8 cellular contexts compared by ENCODE assay signal in the genomic region with DNA sequence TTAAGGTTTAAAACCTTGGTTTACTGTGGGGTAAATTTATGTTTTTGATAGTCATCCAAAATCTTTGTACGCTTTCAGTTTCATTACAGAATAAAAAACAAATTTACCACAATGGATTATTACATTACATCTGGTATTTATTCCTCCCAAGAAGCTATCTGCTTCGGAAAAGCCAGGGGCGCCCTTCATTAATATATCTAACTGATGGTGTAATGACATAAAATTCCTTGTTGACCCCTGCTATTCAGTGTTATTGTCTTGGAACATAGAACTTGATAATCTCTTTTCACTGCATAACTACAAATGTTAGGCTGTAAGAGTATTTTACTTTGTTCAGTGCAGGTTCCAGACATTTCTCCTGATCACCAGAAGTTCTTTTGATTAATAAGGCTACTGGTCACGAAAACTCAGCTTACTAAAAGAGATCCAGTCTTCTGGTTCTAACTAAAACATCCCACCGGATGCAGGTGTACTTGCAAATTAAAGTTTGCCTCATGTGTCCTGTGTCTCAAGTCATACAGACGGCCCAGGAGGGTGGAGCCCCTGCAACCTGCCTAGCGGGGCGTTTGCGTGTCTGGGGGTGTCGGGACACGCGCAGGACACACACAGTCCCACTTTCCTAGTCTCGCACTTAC. TPM values are rescaled to one million over a fixed set of nuclear protein-coding genes. Genes with fewer than 3 reads are reported as not detected.
A peak's percentile ranks its signal among the peaks of the same experiment; 100 is the strongest.
DNase-seq lines count a peak whose midpoint lies in the region; ATAC-seq and TF ChIP-seq lines count a peak whose summit lies in the region.

No MANE protein-coding gene starts in this region.

- ATAC-seq in CD4-positive, alpha-beta T cell (ENCODE audit: poor library complexity), result no peak

- no peaks in the 10 kb centered on the region for H3K9me3 ChIP-seq in CD4-positive, alpha-beta T cell (ENCODE audit: control insufficient read depth, low read length)
- H3K9me3 ChIP-seq in colonic mucosa, result no peaks in the 10 kb centered on the region

- CTCF ChIA-PET in CD4-positive, alpha-beta T cell (lab: Charles Lee), result interaction anchor here (1.4 to 1.5 kb wide), 2 partner anchors 26 to 166 kb away, joined by 3 read pairs; no protein-coding TSS in a partner anchor

- no peaks in the 10 kb centered on the region for H3K27me3 Mint-ChIP-seq in CD4-positive, alpha-beta T cell
- no peaks in the 10 kb centered on the region for H3K27me3 Mint-ChIP-seq in nephron progenitor cell (ENCODE audit: low read depth, poor library complexity)

- no peaks in the 10 kb centered on the region for H3K27me3 ChIP-seq in CD4-positive, alpha-beta T cell (ENCODE audit: control insufficient read depth, insufficient read depth, low read length)
- H3K27me3 ChIP-seq in colonic mucosa, result no peaks in the 10 kb centered on the region

- H3K4me1 Mint-ChIP-seq in CD4-positive, alpha-beta T cell (ENCODE audit: low read depth), result peaks cover 31% of the 10 kb centered on the region
- peaks cover 13% of the 10 kb centered on the region for H3K4me1 Mint-ChIP-seq in nephron progenitor cell

- H3K4me3 Mint-ChIP-seq in CD4-positive, alpha-beta T cell, result peak overlapping the region; percentile 94
- H3K4me3 Mint-ChIP-seq in nephron progenitor cell, result peak overlapping the region; percentile 90

- intact Hi-C loops in CD4-positive, alpha-beta T cell (cut with DNase I, micrococcal nuclease), result loop anchor here (1.0 to 5.0 kb wide), 6 partner anchors 47 to 328 kb away; a partner anchor contains a TSS
- intact Hi-C loops in colonic mucosa (cut with DNase I), result no loop called here

- POLR2A ChIA-PET in CD4-positive, alpha-beta T cell (lab: Charles Lee), result interaction anchor here (0.6 to 8.1 kb wide), 46 partner anchors 10 to 811 kb away, joined by 3 to 92 read pairs (median 4); a partner anchor contains a TSS

- H3K9me3 Mint-ChIP-seq in CD4-positive, alpha-beta T cell, result no peaks in the 10 kb centered on the region
- H3K9me3 Mint-ChIP-seq in nephron progenitor cell, result no peaks in the 10 kb centered on the region

- no peak for TF ChIP-seq CTCF in CD4-positive, alpha-beta T cell (IDR thresholded peaks at IDR 0.05)
- TF ChIP-seq CTCF in colonic mucosa (IDR thresholded peaks at IDR 0.05) (no peak), nephron progenitor cell (IDR thresholded peaks at IDR 0.05) (no peak)

- peak overlapping the region; percentile 92 for H3K4me3 ChIP-seq in colonic mucosa

- no peak for DNase-seq in CD4-positive, alpha-beta T cell
- DNase-seq in M059J (ENCODE audit: low read depth) (peak; percentile 9), colonic mucosa (no peak), nephron progenitor cell (no peak), NCI-H1105 (lab: John Stamatoyannopoulos, UW) (no peak), HK-2 (ENCODE audit: unreplicated experiment) (no peak)
- DNase-seq in effector CD8-positive, alpha-beta T cell (lab: John Stamatoyannopoulos, UW), result no peak
- no peak for DNase-seq in activated CD4-positive, alpha-beta T cell treated with anti-CD3 and anti-CD28 coated beads for 4 hours

- no peaks in the 10 kb centered on the region for H3K4me1 ChIP-seq in colonic mucosa

- H3K36me3 ChIP-seq in colonic mucosa, result no peaks in the 10 kb centered on the region

- peak overlapping the region; percentile 78 for H3K27ac Mint-ChIP-seq in CD4-positive, alpha-beta T cell
- no peak overlapping the region for H3K27ac Mint-ChIP-seq in nephron progenitor cell

- peak overlapping the region; percentile 32 to 89 for H3K9ac ChIP-seq in colonic mucosa (ENCODE audit: low read depth in 2 of 2, low read length in 2 of 2)

- H3K27ac ChIP-seq in CD4-positive, alpha-beta T cell (ENCODE audit: low read depth, low read length), result peak overlapping the region; percentile 92
- peak overlapping the region; percentile 27 for H3K27ac ChIP-seq in colonic mucosa

- peaks cover 4% of the 10 kb centered on the region for H3K36me3 Mint-ChIP-seq in CD4-positive, alpha-beta T cell (ENCODE audit: low read depth)
- no peaks in the 10 kb centered on the region for H3K36me3 Mint-ChIP-seq in nephron progenitor cell (ENCODE audit: low read depth)

RNA-seq across cellular contexts. Expression of a gene that starts 0.6 kb away (rescaled TPM):
- 10 to 100 TPM; 22.2 to 22.3 TPM for total RNA-seq in CD4-positive, alpha-beta T cell
- total RNA-seq in M059J (2014; rRNA removed; shearing (Covaris generic)), result 2.3 and 4.1 TPM in 2 replicates
- 1 to 10 TPM; 7.5 to 8.3 TPM for total RNA-seq in colonic mucosa
